ENCODE assay signal across 8 cellular contexts in the genomic region with DNA sequence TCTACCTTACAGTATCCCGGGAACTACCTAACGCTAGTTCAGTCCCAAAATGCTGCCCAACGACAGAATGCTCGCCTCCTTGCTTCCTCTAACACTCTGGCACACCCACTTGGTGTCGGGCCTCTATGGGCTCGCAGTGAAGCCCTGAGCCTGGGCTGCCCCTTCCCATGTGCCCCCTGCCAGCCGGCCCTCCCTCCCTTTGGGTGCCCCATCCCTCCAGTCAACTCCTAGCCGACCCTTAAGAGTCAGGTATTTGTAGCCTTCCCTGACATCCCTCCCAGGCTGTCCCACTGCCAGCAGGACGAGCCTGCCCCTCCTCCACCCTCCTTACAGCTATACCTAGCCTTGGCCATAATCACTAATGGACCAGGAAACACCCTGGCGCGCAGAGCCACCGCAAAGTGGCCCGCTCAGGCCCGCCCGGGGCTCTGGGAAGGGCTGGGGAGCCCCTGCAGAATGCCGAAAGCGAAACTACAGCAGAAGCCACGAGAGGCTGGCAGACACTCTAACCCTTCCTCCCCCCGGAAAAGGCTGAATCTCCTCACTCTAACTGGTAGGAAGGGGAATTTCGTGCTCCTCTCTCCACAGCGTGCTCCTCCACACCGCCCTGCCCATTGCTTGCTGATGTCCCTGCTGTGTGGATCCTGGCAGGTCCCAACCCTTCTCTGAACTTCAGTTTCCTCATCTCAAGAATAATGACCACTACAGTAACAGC. TPM values are rescaled to one million over a fixed set of nuclear protein-coding genes. Genes with fewer than 3 reads are reported as not detected.
A peak's percentile ranks its signal among the peaks of the same experiment; 100 is the strongest.
DNase-seq lines count a peak whose midpoint lies in the region; ATAC-seq and TF ChIP-seq lines count a peak whose summit lies in the region.

No MANE protein-coding gene starts in this region.

- no peaks in the 10 kb centered on the region for H3K36me3 Mint-ChIP-seq in activated CD4-positive, alpha-beta memory T cell treated with anti-CD3 and anti-CD28 coated beads for 36 hours
- no peaks in the 10 kb centered on the region for H3K36me3 Mint-ChIP-seq in endodermal cell (ENCODE audit: low read depth)
- peaks cover 0 to 10% (median 0%) of the 10 kb centered on the region in 3 donors for H3K36me3 Mint-ChIP-seq in naive thymus-derived CD8-positive, alpha-beta T cell

- peak overlapping the region; percentile 87 for H3K4me3 Mint-ChIP-seq in activated CD4-positive, alpha-beta memory T cell treated with anti-CD3 and anti-CD28 coated beads for 36 hours
- peak overlapping the region; percentile 65 for H3K4me3 Mint-ChIP-seq in endodermal cell
- H3K4me3 Mint-ChIP-seq in naive thymus-derived CD8-positive, alpha-beta T cell, result peak overlapping the region; percentile 90 to 98 (median 94)

- peak; percentile 37 for DNase-seq in NOMO-1 treated with DMSO at 0.1 percent for 48 hours (lab: John Stamatoyannopoulos, UW; ENCODE audit: unreplicated experiment)
- DNase-seq in NOMO-1 treated with dmso at 0.1 percent for 144 hours (lab: John Stamatoyannopoulos, UW; ENCODE audit: unreplicated experiment), result no peak
- DNase-seq in HT-29 (ENCODE audit: low spot score), result peak; percentile 19
- peak; percentile 73 for DNase-seq in activated CD4-positive, alpha-beta memory T cell treated with anti-CD3 and anti-CD28 coated beads for 36 hours
- peak; percentile 81 for DNase-seq in endodermal cell
- DNase-seq in naive thymus-derived CD8-positive, alpha-beta T cell, result peak; percentile 46 to 75 (median 60)
- no peak for DNase-seq in tibial nerve (ENCODE audit: low spot score in 2 of 2)
- no peak for DNase-seq in NCI-H1694 (lab: John Stamatoyannopoulos, UW)

- H3K9me3 Mint-ChIP-seq in activated CD4-positive, alpha-beta memory T cell treated with anti-CD3 and anti-CD28 coated beads for 36 hours, result no peaks in the 10 kb centered on the region
- no peaks in the 10 kb centered on the region for H3K9me3 Mint-ChIP-seq in endodermal cell
- H3K9me3 Mint-ChIP-seq in naive thymus-derived CD8-positive, alpha-beta T cell, result no peaks in the 10 kb centered on the region

- CTCF ChIA-PET in activated CD4-positive, alpha-beta memory T cell treated with anti-CD3 and anti-CD28 coated beads for 36 hours (lab: Charles Lee), result interaction anchor here (2.3 kb wide), 1 partner anchor 26 kb away, joined by 5 read pairs; no protein-coding TSS in a partner anchor

- no peak overlapping the region for H3K27ac ChIP-seq in endodermal cell (ENCODE audit: low read depth, low read length)
- H3K27ac ChIP-seq in tibial nerve, result peak overlapping the region; percentile 97 to 100 (median 99)

- H3K9me3 ChIP-seq in endodermal cell (ENCODE audit: control insufficient read depth, low read length) (no peaks in the 10 kb centered on the region), tibial nerve (no peaks in the 10 kb centered on the region)

- peak; percentile 47 to 49 for ATAC-seq in naive thymus-derived CD8-positive, alpha-beta T cell

- peak overlapping the region; percentile 85 for H3K27ac Mint-ChIP-seq in activated CD4-positive, alpha-beta memory T cell treated with anti-CD3 and anti-CD28 coated beads for 36 hours
- H3K27ac Mint-ChIP-seq in endodermal cell, result peak overlapping the region; percentile 21
- peak overlapping the region; percentile 83 to 98 (median 95) for H3K27ac Mint-ChIP-seq in naive thymus-derived CD8-positive, alpha-beta T cell

- no peaks in the 10 kb centered on the region for H3K27me3 Mint-ChIP-seq in activated CD4-positive, alpha-beta memory T cell treated with anti-CD3 and anti-CD28 coated beads for 36 hours
- no peaks in the 10 kb centered on the region for H3K27me3 Mint-ChIP-seq in endodermal cell (ENCODE audit: insufficient read depth)
- H3K27me3 Mint-ChIP-seq in naive thymus-derived CD8-positive, alpha-beta T cell, result no peaks in the 10 kb centered on the region

- TF ChIP-seq POLR2A in tibial nerve (IDR thresholded peaks at IDR 0.05), result no peak

- no peak for TF ChIP-seq EP300 in tibial nerve (IDR thresholded peaks at IDR 0.05)

- 35 to 36% methylated on average over 13 to 22 of the region's 22 CpGs for WGBS in endodermal cell (ENCODE audit: insufficient coverage in 1 of 2, insufficient read length in 1 of 2), 2 experiments
- WGBS in tibial nerve, 2 donors, result 13 to 20% methylated on average over 22 of the region's 22 CpGs

- POLR2A ChIA-PET in activated CD4-positive, alpha-beta memory T cell treated with anti-CD3 and anti-CD28 coated beads for 36 hours (lab: Charles Lee), result interaction anchor here (1.3 kb wide), 1 partner anchor 174 kb away, joined by 3 read pairs; no protein-coding TSS in a partner anchor
- POLR2A ChIA-PET in naive thymus-derived CD8-positive, alpha-beta T cell (lab: Charles Lee), result interaction anchor here (1.2 kb wide), 1 partner anchor 393 kb away, joined by 3 read pairs; no protein-coding TSS in a partner anchor

- peaks cover 30% of the 10 kb centered on the region for H3K4me1 ChIP-seq in endodermal cell (ENCODE audit: control insufficient read depth, insufficient read depth, low read length)
- peaks cover 0 to 75% (median 42%) of the 10 kb centered on the region in 4 donors for H3K4me1 ChIP-seq in tibial nerve

- H3K4me3 ChIP-seq in endodermal cell (ENCODE audit: low read length), result peak overlapping the region; percentile 92
- peak overlapping the region; percentile 80 to 96 (median 90) for H3K4me3 ChIP-seq in tibial nerve

- H3K36me3 ChIP-seq in endodermal cell (ENCODE audit: control insufficient read depth, insufficient read depth, low read length), result no peaks in the 10 kb centered on the region
- peaks cover 0 to 26% (median 0%) of the 10 kb centered on the region in 3 donors for H3K36me3 ChIP-seq in tibial nerve

- H3K4me1 Mint-ChIP-seq in activated CD4-positive, alpha-beta memory T cell treated with anti-CD3 and anti-CD28 coated beads for 36 hours (ENCODE audit: low read depth), result peaks cover 31% of the 10 kb centered on the region
- peaks cover 24% of the 10 kb centered on the region for H3K4me1 Mint-ChIP-seq in endodermal cell
- peaks cover 17 to 46% (median 40%) of the 10 kb centered on the region in 4 donors for H3K4me1 Mint-ChIP-seq in naive thymus-derived CD8-positive, alpha-beta T cell

- intact Hi-C loops in activated CD4-positive, alpha-beta memory T cell treated with anti-CD3 and anti-CD28 coated beads for 36 hours (cut with micrococcal nuclease), result loop anchor here (1.0 kb wide), 1 partner anchor 8 kb away; a partner anchor contains a TSS

- H3K27me3 ChIP-seq in endodermal cell (ENCODE audit: control insufficient read depth, insufficient read depth, low read length, poor library complexity, severe bottlenecking) (no peaks in the 10 kb centered on the region), tibial nerve (no peaks in the 10 kb centered on the region)

- H3K9ac ChIP-seq in endodermal cell (ENCODE audit: extremely low read depth, low read length, poor library complexity, severe bottlenecking), result no peak overlapping the region

- TF ChIP-seq CTCF in endodermal cell (conservative IDR thresholded peaks at IDR 0.05), result no peak
- TF ChIP-seq CTCF in tibial nerve (IDR thresholded peaks at IDR 0.05), result no peak

RNA-seq across cellular contexts. Expression of a gene that starts 8.2 kb away (rescaled TPM):
- total RNA-seq in HT-29 (2014; rRNA removed; shearing (Covaris generic)), result 7.3 and 8.6 TPM in 2 replicates
- 10 to 100 TPM; 35.7 to 37.7 TPM for total RNA-seq in activated CD4-positive, alpha-beta memory T cell treated with anti-CD3 and anti-CD28 coated beads for 36 hours
- total RNA-seq in endodermal cell, result 10 to 100 TPM; 14.2 to 22.0 TPM
- polyA plus RNA-seq in endodermal cell (2013, experiment 1 of 2), result 6.0 TPM
- polyA plus RNA-seq in endodermal cell (2013, experiment 2 of 2), result 5.8 TPM
- total RNA-seq in naive thymus-derived CD8-positive, alpha-beta T cell, result 100 to 1,000 TPM; 131 to 133 TPM
- 10 to 100 TPM; 19.1 to 23.1 (median 19.5) TPM for polyA plus RNA-seq in naive thymus-derived CD8-positive, alpha-beta T cell
- total RNA-seq in tibial nerve, result 100 to 1,000 TPM; 189 to 264 (median 206) TPM

RNA-seq across cellular contexts. Expression of a gene that starts 47.2 kb away (rescaled TPM):
- not detected in 2 replicates for total RNA-seq in HT-29 (2014; rRNA removed; shearing (Covaris generic))
- total RNA-seq in activated CD4-positive, alpha-beta memory T cell treated with anti-CD3 and anti-CD28 coated beads for 36 hours, result 10 to 100 TPM; 23.6 to 25.3 TPM
- not detected for total RNA-seq in endodermal cell
- 0.32 TPM for polyA plus RNA-seq in endodermal cell (2013, experiment 1 of 2)
- 0.62 TPM for polyA plus RNA-seq in endodermal cell (2013, experiment 2 of 2)
- under 1 TPM in 1 of 2 experiments, not detected in 1; 0.55 TPM for total RNA-seq in naive thymus-derived CD8-positive, alpha-beta T cell
- polyA plus RNA-seq in naive thymus-derived CD8-positive, alpha-beta T cell, result 1 to 10 TPM in 1 of 3 donors, not detected in 2; 3.2 TPM
- total RNA-seq in tibial nerve, result 1 to 10 TPM in 1 of 4 donors, not detected in 3; 1.1 TPM

Comparison
In these comparisons a context has a peak if more than half of its experiments do, and no peak if none do; other contexts are left out.
1. DNase-seq: peak in NOMO-1 treated with DMSO at 0.1 percent for 48 hours (single experiment), HT-29 (single experiment), activated CD4-positive, alpha-beta memory T cell treated with anti-CD3 and anti-CD28 coated beads for 36 hours (single experiment), endodermal cell (single experiment) and naive thymus-derived CD8-positive, alpha-beta T cell (10 of 10); none in NOMO-1 treated with dmso at 0.1 percent for 144 hours (single experiment), tibial nerve (0 of 2) and NCI-H1694 (single experiment).
2. H3K27ac Mint-ChIP-seq: peak in every context shown above with its lines; median percentile 95 in naive thymus-derived CD8-positive, alpha-beta T cell; 85 in activated CD4-positive, alpha-beta memory T cell treated with anti-CD3 and anti-CD28 coated beads for 36 hours; 21 in endodermal cell.
3. RNA of a gene that starts 47.2 kb away (total RNA-seq): 23.6 to 25.3 TPM in activated CD4-positive, alpha-beta memory T cell treated with anti-CD3 and anti-CD28 coated beads for 36 hours; 0.55 TPM in naive thymus-derived CD8-positive, alpha-beta T cell, not detected in endodermal cell, 1.1 TPM in tibial nerve and not detected in HT-29; every median in the first group is over 10 times any median in the second.
4. Peak in every context shown above with its lines, with median percentiles within 50 percentile points of each other: H3K4me3 Mint-ChIP-seq.